ENCODE assay signal across 26 cellular contexts in the genomic region with DNA sequence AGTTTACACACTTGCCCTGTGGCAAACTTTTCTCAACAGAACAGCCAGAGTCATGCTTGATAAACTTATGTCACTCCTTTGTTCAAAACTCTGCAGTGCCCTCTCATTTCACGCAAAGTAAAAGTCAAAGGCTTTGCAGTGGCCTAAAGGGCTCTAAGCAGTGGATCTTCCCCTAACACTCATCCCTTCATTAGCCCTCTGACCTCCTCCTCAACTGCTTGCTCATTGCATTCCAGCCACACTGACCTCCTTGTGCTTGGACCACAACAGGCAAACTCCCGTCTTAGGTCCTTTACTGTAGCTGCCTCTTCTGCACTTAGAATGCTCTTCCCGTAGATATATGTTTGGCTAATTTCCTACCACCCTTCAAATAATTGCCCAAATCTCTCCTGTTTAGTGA. TPM values are rescaled to one million over a fixed set of nuclear protein-coding genes. Genes with fewer than 3 reads are reported as not detected.
"Had no signal": no experiment of that assay in that cellular context is flagged by ENCODE, and none has a peak within 500 bp of the region (broad histone marks: within the 10 kb centered on the region; RNA-seq: fewer than 3 reads in every experiment).

No MANE protein-coding gene starts in this region.

- H3K36me3 Mint-ChIP-seq: activated CD4-positive, alpha-beta memory T cell treated with anti-CD3 and anti-CD28 coated beads for 36 hours; memory B cell; type B pancreatic cell had no signal

- H3K27me3 ChIP-seq: ovary, right lobe of liver, vagina had no signal

- DNase-seq: activated CD4-positive, alpha-beta memory T cell treated with anti-CD3 and anti-CD28 coated beads for 36 hours; activated CD4-positive, alpha-beta T cell treated with anti-CD3 and anti-CD28 coated beads for 48 hours; activated CD8-positive, alpha-beta memory T cell treated with anti-CD3 and anti-CD28 coated beads, Interleukin-2, amount 50 U/mL, for 4 hours; activated gamma-delta T cell treated with Interleukin-2 at 50 U/mL for 16 hours; activated naive CD4-positive, alpha-beta T cell treated with anti-CD3 and anti-CD28 coated beads, Interleukin-2, amount 50 U/mL, for 16 hours; activated T-cell treated with anti-CD3 and anti-CD28 coated beads, Interleukin-2, amount 50 U/mL, for 1 hour; amygdala; caudate nucleus; cortex of kidney; left cardiac atrium; naive thymus-derived CD8-positive, alpha-beta T cell; ovary; right lobe of liver; stimulated activated CD4-positive, alpha-beta T cell treated with anti-CD3 and anti-CD28 coated beads, Interleukin-4, amount 100 ng/mL, for 24 hours had no signal

- H3K9me3 ChIP-seq: neutrophil, ovary, right lobe of liver, thoracic aorta, vagina had no signal

- H3K27me3 Mint-ChIP-seq: progenitor cell of endocrine pancreas, type B pancreatic cell had no signal

- H3K27ac ChIP-seq: neutrophil, ovary, right lobe of liver, skin epidermis, thoracic aorta, vagina, VCaP had no signal

- H3K4me1 ChIP-seq: right lobe of liver had no signal

- H3K4me3 ChIP-seq: ovary, right lobe of liver, skin epidermis, thoracic aorta, vagina had no signal

- H3K27ac Mint-ChIP-seq: activated CD4-positive, alpha-beta memory T cell treated with anti-CD3 and anti-CD28 coated beads for 36 hours; memory B cell; progenitor cell of endocrine pancreas; stimulated activated effector memory CD8-positive, alpha-beta T cell treated with anti-CD3 and anti-CD28 coated beads, Interleukin-12 subunit alpha, Interleukin-12 subunit beta, amount 100 ng/mL, for 72 hours; stimulated activated naive CD8-positive, alpha-beta T cell treated with anti-CD3 and anti-CD28 coated beads, Interleukin-15, Interleukin-2, amounts not matched to agents 100 ng/mL and 50 ng/mL, for 24 hours; type B pancreatic cell had no signal

- ATAC-seq: activated CD4-positive, CD25-positive, alpha-beta regulatory T cell treated with anti-CD3 and anti-CD28 coated beads, Interleukin-2, amount 50 U/mL, for 24 hours; left cardiac atrium; naive thymus-derived CD8-positive, alpha-beta T cell; right lobe of liver; stimulated activated effector memory CD8-positive, alpha-beta T cell treated with anti-CD3 and anti-CD28 coated beads, Interleukin-12 subunit alpha, Interleukin-12 subunit beta, amount 100 ng/mL, for 72 hours had no signal

- H3K9me3 Mint-ChIP-seq: activated CD4-positive, alpha-beta memory T cell treated with anti-CD3 and anti-CD28 coated beads for 36 hours; naive thymus-derived CD8-positive, alpha-beta T cell; stimulated activated effector memory CD8-positive, alpha-beta T cell treated with anti-CD3 and anti-CD28 coated beads, Interleukin-12 subunit alpha, Interleukin-12 subunit beta, amount 100 ng/mL, for 72 hours; stimulated activated naive CD8-positive, alpha-beta T cell treated with anti-CD3 and anti-CD28 coated beads, Interleukin-15, Interleukin-2, amounts not matched to agents 100 ng/mL and 50 ng/mL, for 24 hours; type B pancreatic cell had no signal

- H3K36me3 ChIP-seq: neutrophil, ovary, right lobe of liver, thoracic aorta, vagina had no signal

- H3K4me3 Mint-ChIP-seq: activated CD4-positive, alpha-beta memory T cell treated with anti-CD3 and anti-CD28 coated beads for 36 hours; memory B cell; naive thymus-derived CD8-positive, alpha-beta T cell; stimulated activated effector memory CD8-positive, alpha-beta T cell treated with anti-CD3 and anti-CD28 coated beads, Interleukin-12 subunit alpha, Interleukin-12 subunit beta, amount 100 ng/mL, for 72 hours; stimulated activated naive CD8-positive, alpha-beta T cell treated with anti-CD3 and anti-CD28 coated beads, Interleukin-15, Interleukin-2, amounts not matched to agents 100 ng/mL and 50 ng/mL, for 24 hours; type B pancreatic cell had no signal

RNA-seq across cellular contexts. Expression of gene PRDM5, which starts 5.6 kb away (rescaled TPM):
- total RNA-seq: T-helper 1 cell treated with Interleukin-12 subunit alpha and Interleukin-12 subunit beta and Interleukin-4 antibody, amounts not matched to agents 30 ng/mL and 1 ng/mL, for 36 hours had no signal
